27 cellular contexts compared by ENCODE assay signal in genomic region chr5:33445808-33446207, GRCh38. TPM values are rescaled to one million over a fixed set of nuclear protein-coding genes. Genes with fewer than 3 reads are reported as not detected.
DNase-seq lines count a peak whose midpoint lies in the region; ATAC-seq, FAIRE-seq and TF ChIP-seq lines count a peak whose summit lies in the region.
"Had no signal": no experiment of that assay in that cellular context is flagged by ENCODE, and none has a peak within 500 bp of the region (broad histone marks: within the 10 kb centered on the region; RNA-seq: fewer than 3 reads in every experiment).

No MANE protein-coding gene starts in this region.

- TF ChIP-seq CTCF in fibroblast of villous mesenchyme (IDR thresholded peaks at IDR 0.05; ENCODE audit: insufficient read depth, low read depth, low read length) (no peak), smooth muscle cell (IDR thresholded peaks at IDR 0.05; ENCODE audit: borderline replicate concordance, insufficient read depth, poor library complexity, severe bottlenecking) (no peak), pancreas (IDR thresholded peaks at IDR 0.05) (no peak)

- peaks cover 41% of the 10 kb centered on the region for H3K4me1 Mint-ChIP-seq in activated naive CD8-positive, alpha-beta T cell treated with anti-CD3 and anti-CD28 coated beads, Interleukin-2, amount 50 U/mL, for 24 hours
- H3K4me1 Mint-ChIP-seq in activated naive CD8-positive, alpha-beta T cell treated with anti-CD3 and anti-CD28 coated beads for 36 hours, result peaks cover 45% of the 10 kb centered on the region
- peaks cover 30 to 43% (median 33%) of the 10 kb centered on the region in 4 donors for H3K4me1 Mint-ChIP-seq in CD4-positive, alpha-beta memory T cell

- peaks cover 87% of the 10 kb centered on the region for H4K20me1 ChIP-seq in smooth muscle cell (ENCODE audit: low read depth)

- no peaks in the 10 kb centered on the region for H3K27me3 Mint-ChIP-seq in activated naive CD8-positive, alpha-beta T cell treated with anti-CD3 and anti-CD28 coated beads, Interleukin-2, amount 50 U/mL, for 24 hours
- H3K27me3 Mint-ChIP-seq in activated naive CD8-positive, alpha-beta T cell treated with anti-CD3 and anti-CD28 coated beads for 36 hours, result no peaks in the 10 kb centered on the region
- H3K27me3 Mint-ChIP-seq in CD4-positive, alpha-beta memory T cell, result no peaks in the 10 kb centered on the region
- H3K27me3 Mint-ChIP-seq: stimulated activated naive B cell treated with anti-CD40 and anti-IgM and Interleukin-4, amounts not matched to agents 10 μg/mL and 1 μg/mL and 100 μg/mL, for 72 hours had no signal

- no peak for DNase-seq in activated naive CD8-positive, alpha-beta T cell treated with anti-CD3 and anti-CD28 coated beads, Interleukin-2, amount 50 U/mL, for 24 hours
- DNase-seq in activated naive CD8-positive, alpha-beta T cell treated with anti-CD3 and anti-CD28 coated beads for 36 hours, result no peak
- peak; percentile 67 for DNase-seq in MV-4-11 (lab: John Stamatoyannopoulos, UW)
- peak; percentile 58 for DNase-seq in fibroblast of villous mesenchyme (ENCODE audit: low read depth)
- DNase-seq in smooth muscle cell (lab: John Stamatoyannopoulos, UW; ENCODE audit: unreplicated experiment), result no peak
- no peak for DNase-seq in pancreas
- DNase-seq in CD4-positive, alpha-beta memory T cell, result no peak
- DNase-seq: activated CD8-positive, alpha-beta T cell treated with anti-CD3 and anti-CD28 coated beads, Interleukin-2, amount 10 ng/mL, durations not matched to agents 7 days and 5 days; activated naive CD4-positive, alpha-beta T cell treated with anti-CD3 and anti-CD28 coated beads, Interleukin-2, amount 50 U/mL, for 16 hours; activated T-cell treated with anti-CD3 and anti-CD28 coated beads, Interleukin-2, amount 50 U/mL, for 4 hours; anterior cingulate cortex; BE2C; caudate nucleus; COR-L47; kidney; NCI-H1417; NCI-H2081; occipital lobe; OCI-M1; stimulated activated naive B cell treated with anti-CD40 and anti-IgM and Interleukin-4, amounts not matched to agents 10 μg/mL and 1 μg/mL and 100 μg/mL, for 72 hours had no signal

- H3K36me3 Mint-ChIP-seq in activated naive CD8-positive, alpha-beta T cell treated with anti-CD3 and anti-CD28 coated beads, Interleukin-2, amount 50 U/mL, for 24 hours (ENCODE audit: low read depth), result peaks cover 56% of the 10 kb centered on the region
- peaks cover 55% of the 10 kb centered on the region for H3K36me3 Mint-ChIP-seq in activated naive CD8-positive, alpha-beta T cell treated with anti-CD3 and anti-CD28 coated beads for 36 hours
- H3K36me3 Mint-ChIP-seq in CD4-positive, alpha-beta memory T cell, result peaks cover 23 to 42% of the 10 kb centered on the region in 2 donors

- intact Hi-C loops in pancreas (cut with DNase I), result no loop called here
- intact Hi-C loops in CD4-positive, alpha-beta memory T cell (cut with micrococcal nuclease), result loop anchor here (10.0 kb wide), 1 partner anchor 1131 kb away; the partner anchor contains the start of gene MTMR12

- no peaks in the 10 kb centered on the region for H3K9me3 ChIP-seq in smooth muscle cell (replicated peaks; ENCODE audit: low read depth)
- no peaks in the 10 kb centered on the region for H3K9me3 ChIP-seq in pancreas
- H3K9me3 ChIP-seq in CD4-positive, alpha-beta memory T cell (ENCODE audit: control insufficient read depth in 1 of 2, low read length in 2 of 2), result no peaks in the 10 kb centered on the region
- H3K9me3 ChIP-seq: BE2C, suprapubic skin had no signal

- H3K4me2 ChIP-seq in smooth muscle cell, result no peak overlapping the region

- no peaks in the 10 kb centered on the region for H3K9me3 Mint-ChIP-seq in activated naive CD8-positive, alpha-beta T cell treated with anti-CD3 and anti-CD28 coated beads, Interleukin-2, amount 50 U/mL, for 24 hours
- no peaks in the 10 kb centered on the region for H3K9me3 Mint-ChIP-seq in activated naive CD8-positive, alpha-beta T cell treated with anti-CD3 and anti-CD28 coated beads for 36 hours
- H3K9me3 Mint-ChIP-seq in CD4-positive, alpha-beta memory T cell, result no peaks in the 10 kb centered on the region
- H3K9me3 Mint-ChIP-seq: activated T-cell treated with anti-CD3 and anti-CD28 coated beads, Interleukin-2, amount 50 U/mL, for 4 hours had no signal

- H3K4me1 ChIP-seq in smooth muscle cell (ENCODE audit: low read depth) (peaks cover 20% of the 10 kb centered on the region), pancreas (peaks cover 0 to 31% (median 7%) of the 10 kb centered on the region in 3 donors)
- H3K4me1 ChIP-seq in CD4-positive, alpha-beta memory T cell (ENCODE audit: insufficient read depth, low read length), result peaks cover 37% of the 10 kb centered on the region
- H3K4me1 ChIP-seq: BE2C had no signal

- ATAC-seq in activated naive CD8-positive, alpha-beta T cell treated with anti-CD3 and anti-CD28 coated beads, Interleukin-2, amount 50 U/mL, for 24 hours, result no peak
- ATAC-seq in GM21528 (IDR thresholded peaks at IDR 0.05; ENCODE audit: low FRiP score, unreplicated experiment) (no peak), pancreas (no peak)
- ATAC-seq: activated CD4-positive, CD25-positive, alpha-beta regulatory T cell treated with anti-CD3 and anti-CD28 coated beads, Interleukin-2, amount 50 U/mL, for 24 hours; activated CD8-positive, alpha-beta T cell treated with anti-CD3 and anti-CD28 coated beads, Interleukin-2, amount 10 ng/mL, durations not matched to agents 7 days and 5 days; activated T-cell treated with anti-CD3 and anti-CD28 coated beads, Interleukin-2, amount 50 U/mL, for 4 hours; HCT116; Right ventricle myocardium inferior; stimulated activated naive B cell treated with anti-CD40 and anti-IgM and Interleukin-4, amounts not matched to agents 10 μg/mL and 1 μg/mL and 100 μg/mL, for 72 hours had no signal

- no peak overlapping the region for H3K9ac ChIP-seq in smooth muscle cell (ENCODE audit: low read depth)

- H3K27ac ChIP-seq in smooth muscle cell (ENCODE audit: low read depth), result peak overlapping the region; percentile 13
- H3K27ac ChIP-seq in pancreas, result no peak overlapping the region
- no peak overlapping the region for H3K27ac ChIP-seq in CD4-positive, alpha-beta memory T cell (ENCODE audit: low read depth, low read length)
- H3K27ac ChIP-seq: suprapubic skin had no signal

- no peak for FAIRE-seq in pancreas (lab: Jason Lieb, UNC)
- FAIRE-seq: kidney, urothelium cell line had no signal

- CTCF ChIA-PET in CD4-positive, alpha-beta memory T cell (lab: Charles Lee; ENCODE audit: partially characterized antibody), result interaction anchor here (1.0 to 1.7 kb wide), 2 partner anchors 9 to 22 kb away, joined by 3 to 4 read pairs; no protein-coding TSS in a partner anchor

- H3K4me3 Mint-ChIP-seq in activated naive CD8-positive, alpha-beta T cell treated with anti-CD3 and anti-CD28 coated beads, Interleukin-2, amount 50 U/mL, for 24 hours, result no peak overlapping the region
- H3K4me3 Mint-ChIP-seq in activated naive CD8-positive, alpha-beta T cell treated with anti-CD3 and anti-CD28 coated beads for 36 hours, result no peak overlapping the region
- no peak overlapping the region for H3K4me3 Mint-ChIP-seq in CD4-positive, alpha-beta memory T cell
- H3K4me3 Mint-ChIP-seq: activated CD8-positive, alpha-beta T cell treated with anti-CD3 and anti-CD28 coated beads, Interleukin-2, amount 10 ng/mL, durations not matched to agents 7 days and 5 days; activated T-cell treated with anti-CD3 and anti-CD28 coated beads, Interleukin-2, amount 50 U/mL, for 4 hours; stimulated activated naive B cell treated with anti-CD40 and anti-IgM and Interleukin-4, amounts not matched to agents 10 μg/mL and 1 μg/mL and 100 μg/mL, for 72 hours had no signal

- H2AFZ ChIP-seq in smooth muscle cell (ENCODE audit: low read depth), result no peak overlapping the region

- H3K79me2 ChIP-seq in smooth muscle cell (ENCODE audit: low read depth), result peaks cover 96% of the 10 kb centered on the region

- no peaks in the 10 kb centered on the region for H3K27me3 ChIP-seq in smooth muscle cell (ENCODE audit: low read depth)
- no peaks in the 10 kb centered on the region for H3K27me3 ChIP-seq in pancreas
- H3K27me3 ChIP-seq in CD4-positive, alpha-beta memory T cell (ENCODE audit: insufficient read depth, low read length), result no peaks in the 10 kb centered on the region
- H3K27me3 ChIP-seq: BE2C, suprapubic skin had no signal

- H3K4me3 ChIP-seq in fibroblast of villous mesenchyme (ENCODE audit: low read depth, low read length) (no peak overlapping the region), smooth muscle cell (no peak overlapping the region), pancreas (no peak overlapping the region)
- H3K4me3 ChIP-seq in CD4-positive, alpha-beta memory T cell (ENCODE audit: low read length in 2 of 2), result no peak overlapping the region
- H3K4me3 ChIP-seq: lung, suprapubic skin had no signal

- H3K36me3 ChIP-seq in smooth muscle cell (ENCODE audit: low read depth) (peaks cover 26% of the 10 kb centered on the region), pancreas (peaks cover 0 to 22% (median 10%) of the 10 kb centered on the region in 3 donors)
- H3K36me3 ChIP-seq in CD4-positive, alpha-beta memory T cell (ENCODE audit: insufficient read depth, low read length), result peaks cover 21% of the 10 kb centered on the region

- H3F3A ChIP-seq in smooth muscle cell (ENCODE audit: low read depth), result no peaks in the 10 kb centered on the region

- POLR2A ChIA-PET in CD4-positive, alpha-beta memory T cell (lab: Charles Lee; ENCODE audit: partially characterized antibody), result no interaction called here

- H3K27ac Mint-ChIP-seq in activated naive CD8-positive, alpha-beta T cell treated with anti-CD3 and anti-CD28 coated beads, Interleukin-2, amount 50 U/mL, for 24 hours, result peak overlapping the region; percentile 65
- H3K27ac Mint-ChIP-seq in activated naive CD8-positive, alpha-beta T cell treated with anti-CD3 and anti-CD28 coated beads for 36 hours, result no peak overlapping the region
- peak overlapping the region in 3 of 7 donors; percentile 16 to 59 (median 24) for H3K27ac Mint-ChIP-seq in CD4-positive, alpha-beta memory T cell
- H3K27ac Mint-ChIP-seq: stimulated activated naive B cell treated with anti-CD40 and anti-IgM and Interleukin-4, amounts not matched to agents 10 μg/mL and 1 μg/mL and 100 μg/mL, for 72 hours had no signal

RNA-seq across cellular contexts. Expression of gene TARS1, which starts 5.0 kb away (rescaled TPM):
- total RNA-seq in activated naive CD8-positive, alpha-beta T cell treated with anti-CD3 and anti-CD28 coated beads for 36 hours, result 100 to 1,000 TPM; 290 to 299 TPM
- 288 and 293 TPM in 2 replicates for total RNA-seq in fibroblast of villous mesenchyme
- 217 and 226 TPM in 2 replicates for total RNA-seq in smooth muscle cell
- 120 and 126 TPM in 2 replicates for polyA plus RNA-seq in smooth muscle cell
- 100 to 1,000 TPM in 1 of 6 donors, 10 to 100 TPM in 5; 44.5 to 161 (median 57.0) TPM for total RNA-seq in pancreas
- 10 to 100 TPM; 42.6 to 43.8 TPM for polyA plus RNA-seq in pancreas
- 100 to 1,000 TPM; 111 to 126 TPM for total RNA-seq in CD4-positive, alpha-beta memory T cell
- 10 to 100 TPM; 51.9 to 61.3 TPM for polyA plus RNA-seq in CD4-positive, alpha-beta memory T cell

Comparison
In these comparisons a context has a peak if more than half of its experiments do, and no peak if none do; other contexts are left out.
1. DNase-seq: peak in MV-4-11 (single experiment) and fibroblast of villous mesenchyme (single experiment); none in activated naive CD8-positive, alpha-beta T cell treated with anti-CD3 and anti-CD28 coated beads, Interleukin-2, amount 50 U/mL, for 24 hours (single experiment), activated naive CD8-positive, alpha-beta T cell treated with anti-CD3 and anti-CD28 coated beads for 36 hours (single experiment), smooth muscle cell (single experiment), pancreas (0 of 6) and CD4-positive, alpha-beta memory T cell (0 of 5).